ENCODE assay signal across 30 cellular contexts in the genomic region with DNA sequence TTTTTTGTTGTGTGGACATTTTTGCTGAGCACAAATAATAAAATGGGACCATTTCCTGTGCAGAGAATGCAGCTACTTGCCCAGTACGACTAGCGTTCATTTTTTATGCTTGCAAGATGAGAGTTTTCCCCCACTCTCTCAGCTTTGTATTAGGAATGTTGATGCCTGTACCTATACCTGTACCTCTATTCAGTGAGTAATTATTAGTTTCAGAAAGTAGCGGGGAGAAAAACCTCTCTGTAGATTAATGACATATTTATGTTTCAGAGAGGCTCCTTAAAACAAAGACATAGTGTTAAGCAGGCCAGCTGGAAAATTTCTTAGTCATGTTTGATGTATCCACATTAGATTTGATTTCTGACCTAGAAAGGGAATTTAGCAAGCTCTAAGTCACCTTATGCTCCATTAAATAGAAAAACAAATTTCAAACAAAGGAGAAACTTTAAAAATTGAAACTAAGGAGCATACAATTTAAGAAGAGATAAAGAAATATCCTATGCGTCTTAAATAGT.
DNase-seq lines count a peak whose midpoint lies in the region; ATAC-seq, FAIRE-seq and TF ChIP-seq lines count a peak whose summit lies in the region.
"Had no signal": no experiment of that assay in that cellular context is flagged by ENCODE, and none has a peak within 500 bp of the region (broad histone marks: within the 10 kb centered on the region; RNA-seq: fewer than 3 reads in every experiment).

No MANE protein-coding gene starts in this region.

- no peak overlapping the region for H3K4me3 Mint-ChIP-seq in GM23338
- H3K4me3 Mint-ChIP-seq: activated CD4-positive, alpha-beta memory T cell treated with anti-CD3 and anti-CD28 coated beads, Interleukin-2, amount 10 ng/mL, durations not matched to agents 7 days and 5 days; activated naive CD4-positive, alpha-beta T cell treated with anti-CD3 and anti-CD28 coated beads for 36 hours; CD4-positive, alpha-beta T cell; natural killer cell treated with Interleukin-12 subunit alpha and Interleukin-12 subunit beta and Interleukin-15 and Interleukin-18, amount 100 ng/mL, for 72 hours had no signal

- H3K9me3 ChIP-seq in fibroblast of lung (ENCODE audit: control insufficient read depth, insufficient read depth, low read depth, low read length) (no peaks in the 10 kb centered on the region), parathyroid adenoma (ENCODE audit: control insufficient read depth, low read length) (no peaks in the 10 kb centered on the region)
- H3K9me3 ChIP-seq: A549, colonic mucosa, heart right ventricle, lower lobe of right lung, thoracic aorta, vagina had no signal

- H3K36me3 Mint-ChIP-seq in GM23338 (ENCODE audit: low read depth), result no peaks in the 10 kb centered on the region
- H3K36me3 Mint-ChIP-seq: natural killer cell treated with Interleukin-12 subunit alpha and Interleukin-12 subunit beta and Interleukin-15 and Interleukin-18, amount 100 ng/mL, for 72 hours had no signal

- H3K27me3 Mint-ChIP-seq in GM23338 (ENCODE audit: insufficient read depth, low read depth, poor library complexity), result no peaks in the 10 kb centered on the region

- H3K27ac ChIP-seq in GM23338 (ENCODE audit: low read depth), result no peak overlapping the region
- H3K27ac ChIP-seq in VCaP, result 0 out of 2 replicates have a peak overlapping the region, but pooled peaks have one; percentile 6
- no peak overlapping the region for H3K27ac ChIP-seq in fibroblast of lung (ENCODE audit: insufficient read depth, low read length)
- peak overlapping the region; percentile 2 for H3K27ac ChIP-seq in parathyroid adenoma
- H3K27ac ChIP-seq: A549, colonic mucosa, heart right ventricle, lower lobe of right lung, thoracic aorta, vagina had no signal

- H3K4me2 ChIP-seq in GM23338, result no peak overlapping the region
- no peak overlapping the region for H3K4me2 ChIP-seq in fibroblast of lung (ENCODE audit: extremely low read depth, insufficient read depth, low read length)
- H3K4me2 ChIP-seq in parathyroid adenoma (ENCODE audit: low read length), result no peak overlapping the region
- H3K4me2 ChIP-seq: A549 had no signal

- H3K36me3 ChIP-seq in GM23338 (ENCODE audit: insufficient read depth) (no peaks in the 10 kb centered on the region), fibroblast of lung (ENCODE audit: control insufficient read depth, insufficient read depth, low read length) (peaks cover 1% of the 10 kb centered on the region), parathyroid adenoma (ENCODE audit: control insufficient read depth, insufficient read depth, low read length) (no peaks in the 10 kb centered on the region)
- H3K36me3 ChIP-seq: colonic mucosa, lower lobe of right lung, thoracic aorta, vagina had no signal

- H3K9me3 Mint-ChIP-seq in GM23338, result no peaks in the 10 kb centered on the region
- H3K9me3 Mint-ChIP-seq: activated CD4-positive, alpha-beta memory T cell treated with anti-CD3 and anti-CD28 coated beads, Interleukin-2, amount 10 ng/mL, durations not matched to agents 7 days and 5 days; activated naive CD4-positive, alpha-beta T cell treated with anti-CD3 and anti-CD28 coated beads for 36 hours; CD4-positive, alpha-beta T cell; natural killer cell treated with Interleukin-12 subunit alpha and Interleukin-12 subunit beta and Interleukin-15 and Interleukin-18, amount 100 ng/mL, for 72 hours had no signal

- H4K20me1 ChIP-seq in GM23338 (replicated peaks; ENCODE audit: insufficient read depth), result no peaks in the 10 kb centered on the region
- H4K20me1 ChIP-seq in fibroblast of lung (ENCODE audit: control insufficient read depth, extremely low read depth, insufficient read depth, low read length), result no peaks in the 10 kb centered on the region

- H3K4me3 ChIP-seq in GM23338 (no peak overlapping the region), fibroblast of lung (replicated peaks in 1 of 4; ENCODE audit: control extremely low read depth in 1 of 4, insufficient read depth in 1 of 4, low read depth in 3 of 4, low read length in 4 of 4) (no peak overlapping the region), parathyroid adenoma (ENCODE audit: low read depth, low read length) (no peak overlapping the region)
- H3K4me3 ChIP-seq: A549, colonic mucosa, heart right ventricle, lower lobe of right lung, thoracic aorta, vagina had no signal

- H3K4me1 Mint-ChIP-seq in GM23338, result peaks cover 17% of the 10 kb centered on the region; the same call in 2 of the 3 replicates
- H3K4me1 Mint-ChIP-seq: activated CD4-positive, alpha-beta memory T cell treated with anti-CD3 and anti-CD28 coated beads, Interleukin-2, amount 10 ng/mL, durations not matched to agents 7 days and 5 days had no signal

- H2AFZ ChIP-seq in GM23338 (no peak overlapping the region), fibroblast of lung (ENCODE audit: low read length) (no peak overlapping the region), parathyroid adenoma (no peak overlapping the region)

- DNase-seq in GM23338 (ENCODE audit: low spot score), result no peak
- peak; percentile 41 to 77 for DNase-seq in fibroblast of lung (ENCODE audit: low read depth in 2 of 2)
- no peak for DNase-seq in urothelium cell line (ENCODE audit: low spot score)
- no peak for DNase-seq in OCI-M2 (lab: John Stamatoyannopoulos, UW; ENCODE audit: unreplicated experiment)
- DNase-seq in NCI-H2029 treated with DMSO at 0.1 percent for 48 hours (lab: John Stamatoyannopoulos, UW), result no peak
- DNase-seq: activated CD4-positive, alpha-beta memory T cell treated with anti-CD3 and anti-CD28 coated beads, Interleukin-2, amount 10 ng/mL, durations not matched to agents 7 days and 5 days; activated CD8-positive, alpha-beta memory T cell treated with anti-CD3 and anti-CD28 coated beads, Interleukin-2, amount 50 U/mL, for 4 hours; activated naive CD4-positive, alpha-beta T cell treated with anti-CD3 and anti-CD28 coated beads for 36 hours; AML-193; CD4-positive, alpha-beta T cell; colonic mucosa; effector CD8-positive, alpha-beta T cell; foreskin fibroblast; heart right ventricle; lower lobe of right lung; NCI-H1092; NCI-H1930; NCI-H226; NCI-H526 treated with DMSO at 0.1 percent for 48 hours; Right ventricle myocardium superior; stimulated activated CD4-positive, alpha-beta T cell treated with anti-CD3 and anti-CD28 coated beads, Interleukin-1b, Interleukin-23, amount 100 ng/mL, for 48 hours; stimulated activated naive CD8-positive, alpha-beta T cell treated with anti-CD3 and anti-CD28 coated beads, Interleukin-15, Interleukin-2, amounts not matched to agents 100 U/mL and 50 U/mL, for 24 hours had no signal

- H3F3A ChIP-seq in GM23338 (replicated peaks; ENCODE audit: low read depth), result no peaks in the 10 kb centered on the region

- H3K79me2 ChIP-seq in GM23338 (replicated peaks; ENCODE audit: insufficient read depth) (no peaks in the 10 kb centered on the region), fibroblast of lung (ENCODE audit: control insufficient read depth, insufficient read depth, low read length) (peaks cover 34% of the 10 kb centered on the region), parathyroid adenoma (peaks cover 2% of the 10 kb centered on the region)

- H3K9me2 ChIP-seq in GM23338 (ENCODE audit: insufficient read depth), result no peaks in the 10 kb centered on the region

- H3K4me1 ChIP-seq in GM23338 (ENCODE audit: insufficient read depth) (no peaks in the 10 kb centered on the region; the same call in none of the 2 replicates), fibroblast of lung (ENCODE audit: control insufficient read depth, extremely low read depth, insufficient read depth, low read length) (peaks cover 17% of the 10 kb centered on the region), parathyroid adenoma (peaks cover 12% of the 10 kb centered on the region)
- H3K4me1 ChIP-seq: colonic mucosa, vagina had no signal

- H3K9ac ChIP-seq in fibroblast of lung (ENCODE audit: insufficient read depth, low read length), result no peak overlapping the region
- no peak overlapping the region for H3K9ac ChIP-seq in parathyroid adenoma

- TF ChIP-seq CTCF in GM23338 (conservative IDR thresholded peaks at IDR 0.05; ENCODE audit: low read depth in 2 of 2), result no peak
- TF ChIP-seq CTCF in VCaP (conservative IDR thresholded peaks at IDR 0.05), result no peak
- no peak for TF ChIP-seq CTCF in fibroblast of lung (conservative IDR thresholded peaks at IDR 0.05 in 1 of 2, IDR thresholded peaks at IDR 0.05 in 1 of 2; ENCODE audit: low read depth in 1 of 2, low read length in 2 of 2)
- no peak for TF ChIP-seq CTCF in parathyroid adenoma (IDR thresholded peaks at IDR 0.05)

- H3K27ac Mint-ChIP-seq in GM23338, result peak overlapping the region; percentile 17; the same call in 1 of the 2 replicates
- H3K27ac Mint-ChIP-seq: activated CD4-positive, alpha-beta memory T cell treated with anti-CD3 and anti-CD28 coated beads, Interleukin-2, amount 10 ng/mL, durations not matched to agents 7 days and 5 days; activated naive CD4-positive, alpha-beta T cell treated with anti-CD3 and anti-CD28 coated beads for 36 hours; CD4-positive, alpha-beta T cell; natural killer cell treated with Interleukin-12 subunit alpha and Interleukin-12 subunit beta and Interleukin-15 and Interleukin-18, amount 100 ng/mL, for 72 hours had no signal

- ATAC-seq in GM23338, result no peak
- ATAC-seq in GM21360 (IDR thresholded peaks at IDR 0.05; ENCODE audit: unreplicated experiment), result no peak
- ATAC-seq: lower lobe of right lung; natural killer cell treated with Interleukin-12 subunit alpha and Interleukin-12 subunit beta and Interleukin-15 and Interleukin-18, amount 100 ng/mL, for 72 hours; stimulated activated naive CD8-positive, alpha-beta T cell treated with anti-CD3 and anti-CD28 coated beads, Interleukin-15, Interleukin-2, amounts not matched to agents 100 U/mL and 50 U/mL, for 24 hours had no signal

- no peak for FAIRE-seq in urothelium cell line (lab: Jason Lieb, UNC)
- FAIRE-seq: A549, H1 had no signal

- H3K27me3 ChIP-seq in GM23338 (ENCODE audit: insufficient read depth) (no peaks in the 10 kb centered on the region), fibroblast of lung (ENCODE audit: control insufficient read depth, insufficient read depth, low read length) (no peaks in the 10 kb centered on the region), parathyroid adenoma (ENCODE audit: control insufficient read depth, insufficient read depth, low read length) (no peaks in the 10 kb centered on the region)
- H3K27me3 ChIP-seq: colonic mucosa, heart right ventricle, vagina had no signal

TF ChIP-seq in GM23338, 12 proteins besides CTCF, POLR2A, EP300 and RAD21:
- no peak for TF ChIP-seq POLR2AphosphoS5 (IDR thresholded peaks at IDR 0.05; ENCODE audit: low read depth)

Comparison
In these comparisons a context has a peak if more than half of its experiments do, and no peak if none do; other contexts are left out.
1. DNase-seq: peak in fibroblast of lung (2 of 2); none in GM23338 (single experiment), urothelium cell line (single experiment), OCI-M2 (single experiment) and NCI-H2029 treated with DMSO at 0.1 percent for 48 hours (single experiment).
2. H3K27ac ChIP-seq: peak in VCaP (single experiment) and parathyroid adenoma (single experiment); none in GM23338 (single experiment) and fibroblast of lung (single experiment).